Comparison of ENCODE assay signal across 15 cellular contexts in genomic region chrX:120463241-120463640, GRCh38. TPM values are rescaled to one million over a fixed set of nuclear protein-coding genes. Genes with fewer than 3 reads are reported as not detected.
A peak's percentile ranks its signal among the peaks of the same experiment; 100 is the strongest.
DNase-seq lines count a peak whose midpoint lies in the region; ATAC-seq and TF ChIP-seq lines count a peak whose summit lies in the region.
"Had no signal": no experiment of that assay in that cellular context is flagged by ENCODE, and none has a peak within 500 bp of the region (broad histone marks: within the 10 kb centered on the region; RNA-seq: fewer than 3 reads in every experiment).

No MANE protein-coding gene starts in this region.

- H3K4me1 Mint-ChIP-seq in activated naive CD8-positive, alpha-beta T cell treated with anti-CD3 and anti-CD28 coated beads for 36 hours = peaks cover 33% of the 10 kb centered on the region

- ATAC-seq in PC-3 = no peak
- ATAC-seq: activated CD8-positive, alpha-beta T cell treated with anti-CD3 and anti-CD28 coated beads for 36 hours had no signal

- no peak overlapping the region for H3K27ac Mint-ChIP-seq in activated naive CD8-positive, alpha-beta T cell treated with anti-CD3 and anti-CD28 coated beads for 36 hours
- H3K27ac Mint-ChIP-seq: activated CD8-positive, alpha-beta T cell treated with anti-CD3 and anti-CD28 coated beads for 36 hours had no signal

- H3K4me3 ChIP-seq in AG10803 (ENCODE audit: low read length) = no peak overlapping the region
- no peak overlapping the region for H3K4me3 ChIP-seq in HAP-1
- H3K4me3 ChIP-seq in PC-3 (ENCODE audit: low read length) = no peak overlapping the region
- H3K4me3 ChIP-seq: sigmoid colon had no signal

- no peak overlapping the region for H3K4me3 Mint-ChIP-seq in activated naive CD8-positive, alpha-beta T cell treated with anti-CD3 and anti-CD28 coated beads for 36 hours
- H3K4me3 Mint-ChIP-seq: activated CD8-positive, alpha-beta T cell treated with anti-CD3 and anti-CD28 coated beads for 36 hours; naive B cell had no signal

- H3K9me3 Mint-ChIP-seq in activated naive CD8-positive, alpha-beta T cell treated with anti-CD3 and anti-CD28 coated beads for 36 hours = no peaks in the 10 kb centered on the region
- H3K9me3 Mint-ChIP-seq: activated CD8-positive, alpha-beta T cell treated with anti-CD3 and anti-CD28 coated beads for 36 hours had no signal

- H3F3A ChIP-seq in PC-3 (ENCODE audit: low read length, unreplicated experiment) = peaks cover 3% of the 10 kb centered on the region

- H3K4me2 ChIP-seq in PC-3 (ENCODE audit: low read length) = no peak overlapping the region

- no peaks in the 10 kb centered on the region for H3K36me3 Mint-ChIP-seq in activated naive CD8-positive, alpha-beta T cell treated with anti-CD3 and anti-CD28 coated beads for 36 hours
- H3K36me3 Mint-ChIP-seq: naive B cell had no signal

- H3K79me2 ChIP-seq in PC-3 (ENCODE audit: low read length) = peaks cover 96% of the 10 kb centered on the region

- H3K9me3 ChIP-seq in HAP-1 (no peaks in the 10 kb centered on the region), PC-3 (ENCODE audit: low read length) (no peaks in the 10 kb centered on the region)
- H3K9me3 ChIP-seq: BE2C, sigmoid colon had no signal

- H3K27ac ChIP-seq in PC-3 (ENCODE audit: low read length) = no peak overlapping the region
- H3K27ac ChIP-seq: sigmoid colon had no signal

- H2AFZ ChIP-seq in PC-3 (ENCODE audit: low read length) = no peak overlapping the region

- H3K9ac ChIP-seq in PC-3 (ENCODE audit: low read length) = no peak overlapping the region

- DNase-seq in AG10803 (ENCODE audit: low read depth) = peak; percentile 43
- DNase-seq in HAP-1 (ENCODE audit: low spot score in 2 of 2) = peak; percentile 36 to 49
- DNase-seq in PC-3 = peak; percentile 12
- DNase-seq in fibroblast of peridontal ligament (ENCODE audit: extremely low read depth) = peak; percentile 64
- DNase-seq in cortex of kidney (lab: John Stamatoyannopoulos, UW) = no peak
- DNase-seq in stimulated activated naive CD4-positive, alpha-beta T cell treated with Interleukin-2 at 50 U/mL for 16 hours (lab: John Stamatoyannopoulos, UW) = no peak
- no peak for DNase-seq in activated naive CD8-positive, alpha-beta T cell treated with anti-CD3 and anti-CD28 coated beads for 36 hours
- no peak for DNase-seq in activated CD4-positive, alpha-beta T cell treated with anti-CD3 and anti-CD28 coated beads for 4 hours
- DNase-seq: activated CD8-positive, alpha-beta T cell treated with anti-CD3 and anti-CD28 coated beads for 36 hours; activated gamma-delta T cell treated with Interleukin-2 at 50 U/mL for 16 hours; BE2C; central memory CD4-positive, alpha-beta T cell; naive B cell; NCI-H2081 treated with DMSO at 0.1 percent for 48 hours; sigmoid colon had no signal

- intact Hi-C loops in PC-3 (cut with micrococcal nuclease) = no loop called here

- no peaks in the 10 kb centered on the region for H3K9me2 ChIP-seq in PC-3 (replicated peaks; ENCODE audit: low read length)

- H3K4me1 ChIP-seq in HAP-1 (peaks cover 19% of the 10 kb centered on the region), PC-3 (ENCODE audit: insufficient read depth, low read length) (peaks cover 27% of the 10 kb centered on the region)
- H3K4me1 ChIP-seq: BE2C had no signal

- H3K27me3 ChIP-seq in HAP-1 (ENCODE audit: low read depth) (no peaks in the 10 kb centered on the region), PC-3 (ENCODE audit: low read length) (no peaks in the 10 kb centered on the region)
- H3K27me3 ChIP-seq: BE2C, sigmoid colon had no signal

- H4K20me1 ChIP-seq in PC-3 (ENCODE audit: low read length) = no peaks in the 10 kb centered on the region

- no peak for TF ChIP-seq CTCF in AG10803 (conservative IDR thresholded peaks at IDR 0.05; ENCODE audit: low read length)
- no peak for TF ChIP-seq CTCF in PC-3 (conservative IDR thresholded peaks at IDR 0.05; ENCODE audit: low read depth, low read length)

- no TSS peak for BruUV-seq in PC-3 (replicated peaks; lab: Mats Ljungman, UMichigan)

- peaks cover 3% of the 10 kb centered on the region; the same call in 1 of the 2 replicates for H3K36me3 ChIP-seq in HAP-1 (replicated peaks)
- H3K36me3 ChIP-seq in PC-3 (ENCODE audit: low read depth, low read length) = no peaks in the 10 kb centered on the region
- H3K36me3 ChIP-seq: BE2C, sigmoid colon had no signal

- in situ Hi-C loops in HAP-1 (cut with MboI; ENCODE audit: low sequenced_read_pairs) = no loop called here

- POLR2A ChIA-PET in PC-3 (lab: Charles Lee; ENCODE audit: unreplicated experiment) = interaction anchor here (0.6 kb wide), 1 partner anchor 315 kb away, joined by 5 read pairs; no protein-coding TSS in a partner anchor

- no peaks in the 10 kb centered on the region for H3K27me3 Mint-ChIP-seq in activated naive CD8-positive, alpha-beta T cell treated with anti-CD3 and anti-CD28 coated beads for 36 hours
- H3K27me3 Mint-ChIP-seq: activated CD8-positive, alpha-beta T cell treated with anti-CD3 and anti-CD28 coated beads for 36 hours; naive B cell had no signal

- CTCF ChIA-PET in PC-3 (lab: Charles Lee) = no interaction called here

RNA-seq across cellular contexts. Expression of gene LAMP2, which starts 5.9 kb away (rescaled TPM):
- 51.5 and 53.8 TPM in 2 replicates for total RNA-seq in PC-3 (2014; rRNA removed)
- 10 to 100 TPM; 30.3 to 31.4 TPM for total RNA-seq in activated naive CD8-positive, alpha-beta T cell treated with anti-CD3 and anti-CD28 coated beads for 36 hours

Comparison
In these comparisons a context has a peak if more than half of its experiments do, and no peak if none do; other contexts are left out.
1. DNase-seq: peak in AG10803 (single experiment), HAP-1 (2 of 2), PC-3 (single experiment) and fibroblast of peridontal ligament (single experiment); none in cortex of kidney (single experiment), stimulated activated naive CD4-positive, alpha-beta T cell treated with Interleukin-2 at 50 U/mL for 16 hours (single experiment), activated naive CD8-positive, alpha-beta T cell treated with anti-CD3 and anti-CD28 coated beads for 36 hours (single experiment) and activated CD4-positive, alpha-beta T cell treated with anti-CD3 and anti-CD28 coated beads for 4 hours (0 of 2).